ENCODE assay signal across 16 cellular contexts in the genomic region with DNA sequence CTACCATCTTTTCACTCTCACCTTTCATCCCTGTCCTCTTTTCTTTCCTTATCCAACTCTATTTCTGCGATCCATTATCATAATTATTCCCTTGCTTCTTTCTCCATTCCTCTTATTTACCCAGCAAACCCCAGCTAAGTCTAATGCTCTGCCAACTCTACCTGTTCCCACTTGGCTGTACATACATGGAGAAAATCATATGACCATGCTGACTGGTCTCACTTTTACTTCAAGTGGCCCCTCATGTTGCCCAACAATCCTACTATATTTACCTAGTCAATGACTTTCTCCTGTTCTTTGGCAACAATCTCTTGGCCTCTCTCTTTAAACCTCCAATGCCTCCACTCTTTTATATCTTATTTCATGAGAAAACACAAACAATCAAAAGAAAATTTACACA.
"Had no signal": no experiment of that assay in that cellular context is flagged by ENCODE, and none has a peak within 500 bp of the region (broad histone marks: within the 10 kb centered on the region; RNA-seq: fewer than 3 reads in every experiment).

No MANE protein-coding gene starts in this region.

- H3K27ac ChIP-seq: epithelial cell of prostate, esophagus muscularis mucosa, gastrocnemius medialis, sigmoid colon, skin epidermis had no signal

- DNase-seq: effector memory CD8-positive, alpha-beta T cell; gastrocnemius medialis; glutamatergic neuron; islet precursor cell; mammary epithelial cell; naive thymus-derived CD4-positive, alpha-beta T cell; nephron progenitor cell; posterior cingulate gyrus; sigmoid colon; stimulated activated CD4-positive, alpha-beta T cell treated with anti-CD3 and anti-CD28 coated beads, Interleukin-12 subunit alpha, Interleukin-12 subunit beta, amount 100 ng/mL, for 4 hours; stimulated activated naive CD4-positive, alpha-beta T cell treated with Interleukin-2 at 50 U/mL for 16 hours; trophoblast cell had no signal

- H3K9me3 ChIP-seq: esophagus muscularis mucosa, gastrocnemius medialis, sigmoid colon had no signal

- ATAC-seq: effector memory CD8-positive, alpha-beta T cell; gastrocnemius medialis; left lobe of liver; naive thymus-derived CD4-positive, alpha-beta T cell had no signal

- H3K4me3 ChIP-seq: esophagus muscularis mucosa, gastrocnemius medialis, sigmoid colon, skin epidermis had no signal

- H3K27me3 ChIP-seq: esophagus muscularis mucosa, gastrocnemius medialis, sigmoid colon had no signal

- H3K4me1 ChIP-seq: sigmoid colon had no signal

- H3K36me3 ChIP-seq: gastrocnemius medialis had no signal
